ENCODE assay signal across 12 cellular contexts in the genomic region with DNA sequence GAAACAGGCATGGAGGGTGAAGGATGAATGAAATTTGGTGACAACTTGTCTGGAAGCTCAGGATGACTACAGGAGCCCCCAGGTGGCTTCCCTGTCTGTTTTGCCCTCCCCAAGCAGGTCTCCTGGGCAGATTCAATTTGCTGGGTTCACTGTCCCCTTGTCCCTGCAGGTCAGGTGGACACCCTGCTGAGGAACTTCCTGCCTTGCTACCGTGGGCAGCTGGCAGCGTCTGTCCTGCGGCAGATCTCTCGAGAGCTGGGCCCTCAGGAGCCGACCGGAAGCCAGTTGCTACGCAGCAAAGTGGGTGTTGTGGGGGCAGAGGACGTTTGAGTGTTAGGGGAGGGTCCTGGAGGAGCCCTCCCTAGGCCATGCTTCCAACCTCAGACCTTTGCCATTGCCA. TPM values are rescaled to one million over a fixed set of nuclear protein-coding genes. Genes with fewer than 3 reads are reported as not detected.
DNase-seq lines count a peak whose midpoint lies in the region; TF ChIP-seq lines count a peak whose summit lies in the region.
"Had no signal": no experiment of that assay in that cellular context is flagged by ENCODE, and none has a peak within 500 bp of the region (broad histone marks: within the 10 kb centered on the region; RNA-seq: fewer than 3 reads in every experiment).

No MANE protein-coding gene starts in this region.

- H3K4me2 ChIP-seq in OCI-LY3 (ENCODE audit: low read length) = peak overlapping the region; percentile 92

- peak; percentile 27 for DNase-seq in COR-L47 (lab: John Stamatoyannopoulos, UW)
- DNase-seq in iPS-NIHi11 (ENCODE audit: low spot score) = peak; percentile 71
- no peak for DNase-seq in dedifferentiated amniotic fluid mesenchymal stem cell (ENCODE audit: extremely low spot score)
- no peak for DNase-seq in NOMO-1 (lab: John Stamatoyannopoulos, UW; ENCODE audit: unreplicated experiment in 2 of 2)
- DNase-seq in BE2C = no peak
- no peak for DNase-seq in coronary artery (ENCODE audit: low spot score)
- DNase-seq: kidney glomerular epithelial cell; stimulated activated CD4-positive, alpha-beta T cell treated with anti-CD3 and anti-CD28 coated beads, Interleukin-4, amount 100 ng/mL, for 4 hours; stimulated activated naive CD8-positive, alpha-beta T cell treated with anti-CD3 and anti-CD28 coated beads, Interleukin-15, Interleukin-2, amounts not matched to agents 100 U/mL and 50 U/mL, for 24 hours had no signal

- H3K9ac ChIP-seq in HUES48 (ENCODE audit: low read depth, low read length) (no peak overlapping the region), OCI-LY3 (ENCODE audit: low read length) (peak overlapping the region; percentile 98; the same call in 1 of the 2 replicates)

- TF ChIP-seq CTCF in OCI-LY3 (IDR thresholded peaks at IDR 0.05; ENCODE audit: low read depth, low read length) (no peak), BE2C (IDR thresholded peaks at IDR 0.05; ENCODE audit: low read depth, low read length) (no peak), coronary artery (IDR thresholded peaks at IDR 0.05) (no peak)

- H3K4me3 ChIP-seq in HUES48 (ENCODE audit: low read depth, low read length) = no peak overlapping the region
- H3K4me3 ChIP-seq in OCI-LY3 (ENCODE audit: low read length) = peak overlapping the region; percentile 84
- H3K4me3 ChIP-seq in BE2C (ENCODE audit: low read depth, low read length) = no peak overlapping the region
- no peak overlapping the region for H3K4me3 ChIP-seq in coronary artery
- H3K4me3 ChIP-seq: SJSA1 had no signal

- no peaks in the 10 kb centered on the region for H3K9me3 ChIP-seq in HUES48 (ENCODE audit: control insufficient read depth, insufficient read depth, low read length)
- H3K9me3 ChIP-seq in OCI-LY3 (ENCODE audit: insufficient read depth, low read length) = peaks cover 13% of the 10 kb centered on the region
- H3K9me3 ChIP-seq in BE2C = 0 out of 2 replicates have a peak, but pooled peaks cover 4% of the 10 kb centered on the region
- H3K9me3 ChIP-seq: SJSA1 had no signal

- H4K20me1 ChIP-seq in OCI-LY3 (ENCODE audit: insufficient read depth, low read length) = peaks cover 58% of the 10 kb centered on the region

- H3K27ac ChIP-seq in HUES48 (ENCODE audit: low read depth, low read length) (peak overlapping the region; percentile 75), OCI-LY3 (ENCODE audit: low read length) (peak overlapping the region; percentile 97), coronary artery (no peak overlapping the region)
- H3K27ac ChIP-seq: SJSA1 had no signal

- H3K27me3 ChIP-seq in HUES48 (ENCODE audit: control insufficient read depth, insufficient read depth, low read length) = no peaks in the 10 kb centered on the region
- H3K27me3 ChIP-seq in OCI-LY3 (ENCODE audit: low read depth, low read length) = no peaks in the 10 kb centered on the region
- no peaks in the 10 kb centered on the region; the same call in 1 of the 2 replicates for H3K27me3 ChIP-seq in BE2C

- peaks cover 93% of the 10 kb centered on the region for H3K79me2 ChIP-seq in OCI-LY3 (ENCODE audit: low read length)

- H2AFZ ChIP-seq in OCI-LY3 (ENCODE audit: low read depth, low read length) = no peak overlapping the region

- peaks cover 5% of the 10 kb centered on the region for H3K4me1 ChIP-seq in HUES48 (ENCODE audit: control insufficient read depth, insufficient read depth, low read length)
- H3K4me1 ChIP-seq in OCI-LY3 (ENCODE audit: low read length) = peaks cover 50% of the 10 kb centered on the region
- H3K4me1 ChIP-seq in BE2C = no peaks in the 10 kb centered on the region; the same call in 1 of the 2 replicates
- H3K4me1 ChIP-seq: SJSA1 had no signal

- H3K36me3 ChIP-seq in HUES48 (ENCODE audit: control insufficient read depth, insufficient read depth, low read length) (no peaks in the 10 kb centered on the region), OCI-LY3 (replicated peaks; ENCODE audit: low read depth, low read length) (peaks cover 71% of the 10 kb centered on the region), BE2C (no peaks in the 10 kb centered on the region)
- H3K36me3 ChIP-seq: SJSA1 had no signal

RNA-seq across cellular contexts. Expression of gene PGLS, which starts 19.1 kb away (rescaled TPM):
- 9.4 TPM for polyA plus RNA-seq in BE2C (2012; ENCODE audit: insufficient read depth, insufficient read length, low read depth)

RNA-seq across cellular contexts. Expression of gene COLGALT1, which starts 24.9 kb away (rescaled TPM):
- 86.8 TPM for polyA plus RNA-seq in BE2C (2012; ENCODE audit: insufficient read depth, insufficient read length, low read depth)

Comparison
In these comparisons a context has a peak if more than half of its experiments do, and no peak if none do; other contexts are left out.
1. DNase-seq: peak in COR-L47 (single experiment) and iPS-NIHi11 (single experiment); none in dedifferentiated amniotic fluid mesenchymal stem cell (single experiment), NOMO-1 (0 of 2), BE2C (single experiment) and coronary artery (single experiment).
2. H3K27ac ChIP-seq: peak in HUES48 (single experiment) and OCI-LY3 (single experiment); none in coronary artery (0 of 2).